ENCODE assay signal across 12 cellular contexts in genomic region chr5:37043693-37044092, GRCh38.
DNase-seq lines count a peak whose midpoint lies in the region; ATAC-seq, FAIRE-seq and TF ChIP-seq lines count a peak whose summit lies in the region.
"Had no signal": no experiment of that assay in that cellular context is flagged by ENCODE, and none has a peak within 500 bp of the region (broad histone marks: within the 10 kb centered on the region; RNA-seq: fewer than 3 reads in every experiment).

No MANE protein-coding gene starts in this region.

- H3K27me3 ChIP-seq in Peyer's patch: no peaks in the 10 kb centered on the region

- no peak for TF ChIP-seq POLR2A in Peyer's patch (IDR thresholded peaks at IDR 0.05)

- H3K9me3 ChIP-seq in Peyer's patch: no peaks in the 10 kb centered on the region

- no peak for FAIRE-seq in D721Med (lab: Jason Lieb, UNC)
- FAIRE-seq: TTC549 had no signal

- H3K27ac ChIP-seq in Peyer's patch: no peak overlapping the region

- DNase-seq in D341Med (ENCODE audit: low spot score) (peak; percentile 27), SK-MEL-5 (ENCODE audit: low read depth, low spot score) (peak; percentile 76), iPS-NIHi7 (ENCODE audit: extremely low spot score) (peak; percentile 9), NCI-H187 (lab: John Stamatoyannopoulos, UW) (no peak), Peyer's patch (no peak), D721Med (ENCODE audit: insufficient read length, low spot score) (no peak)
- DNase-seq: IMR-90, NCI-H82 had no signal

- no peak for ATAC-seq in GM18867 (IDR thresholded peaks at IDR 0.05; ENCODE audit: unreplicated experiment)
- ATAC-seq: activated naive CD4-positive, alpha-beta T cell treated with anti-CD3 and anti-CD28 coated beads, Interleukin-2, amount 50 U/mL, for 72 hours had no signal

- TF ChIP-seq CTCF in GM12875 (IDR thresholded peaks at IDR 0.05; ENCODE audit: borderline replicate concordance, insufficient read depth, low read depth, low read length): peak; percentile 26; the same call in 1 of the 2 replicates
- peak in 3 of 6 experiments; percentile 22 to 35 (median 23) for TF ChIP-seq CTCF in Peyer's patch (IDR thresholded peaks at IDR 0.05)
- TF ChIP-seq CTCF in D721Med (IDR thresholded peaks at IDR 0.05; ENCODE audit: insufficient read depth, missing control alignments): no peak

- H3K4me1 ChIP-seq in Peyer's patch: no peaks in the 10 kb centered on the region

- in situ Hi-C loops in SK-MEL-5 (cut with HindIII; ENCODE audit: low pct_unique_long_range_greater_than_20kb, low sequenced_read_pairs): no loop called here

- H3K4me3 ChIP-seq in GM12875 (ENCODE audit: low read depth, low read length) (no peak overlapping the region), Peyer's patch (no peak overlapping the region)

- peaks cover 0 to 93% (median 0%) of the 10 kb centered on the region in 3 donors for H3K36me3 ChIP-seq in Peyer's patch

Comparison
In these comparisons a context has a peak if more than half of its experiments do, and no peak if none do; other contexts are left out.
1. DNase-seq: peak in D341Med (single experiment), SK-MEL-5 (single experiment) and iPS-NIHi7 (single experiment); none in NCI-H187 (0 of 2), Peyer's patch (0 of 3) and D721Med (single experiment).